ENCODE assay signal across 19 cellular contexts in the genomic region with DNA sequence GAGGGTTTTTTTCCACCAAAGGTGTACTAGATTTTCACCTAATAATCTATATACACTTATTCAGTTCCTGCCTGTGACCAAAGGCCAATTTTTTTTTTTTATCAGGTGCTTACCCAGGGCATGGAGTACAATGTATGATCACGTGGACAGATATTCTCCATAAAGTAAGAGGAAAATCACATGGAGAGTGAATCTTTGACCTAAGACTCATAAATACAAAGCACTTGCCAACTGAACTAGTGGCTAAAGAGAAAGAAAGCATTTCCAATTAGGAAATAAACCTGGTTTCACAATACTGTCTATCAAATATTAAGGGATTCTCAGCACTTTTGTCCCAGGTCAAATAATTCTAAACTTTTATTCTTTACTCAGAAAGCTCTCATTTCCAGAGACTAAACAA.
"Had no signal": no experiment of that assay in that cellular context is flagged by ENCODE, and none has a peak within 500 bp of the region (broad histone marks: within the 10 kb centered on the region; RNA-seq: fewer than 3 reads in every experiment).

No MANE protein-coding gene starts in this region.

- H3K4me3 Mint-ChIP-seq: activated CD4-positive, alpha-beta memory T cell treated with anti-CD3 and anti-CD28 coated beads for 36 hours; activated CD4-positive, alpha-beta T cell treated with anti-CD3 and anti-CD28 coated beads, Interleukin-2, amount 10 ng/mL, durations not matched to agents 7 days and 5 days; activated T-cell treated with anti-CD3 and anti-CD28 coated beads, Interleukin-2, amount 50 U/mL, for 4 hours; brain; T-helper 17 cell had no signal

- DNase-seq: activated CD4-positive, alpha-beta memory T cell treated with anti-CD3 and anti-CD28 coated beads for 36 hours; activated CD4-positive, alpha-beta T cell treated with anti-CD3 and anti-CD28 coated beads, Interleukin-2, amount 10 ng/mL, durations not matched to agents 7 days and 5 days; activated CD4-positive, CD25-positive, alpha-beta regulatory T cell; activated CD8-positive, alpha-beta memory T cell treated with anti-CD3 and anti-CD28 coated beads for 24 hours; activated effector memory CD4-positive, alpha-beta T cell treated with anti-CD3 and anti-CD28 coated beads, Interleukin-2, amount 50 U/mL, for 16 hours; activated naive CD4-positive, alpha-beta T cell treated with Interleukin-2 at 50 U/mL for 16 hours; activated T-cell treated with anti-CD3 and anti-CD28 coated beads, Interleukin-2, amount 50 U/mL, for 4 hours; amygdala; NCI-H1092; NCI-H1417; NCI-H1930; NCI-H226; NCI-H526; NCI-H774; T-helper 17 cell; T-helper 9 cell had no signal

- H3K27me3 Mint-ChIP-seq: activated CD4-positive, alpha-beta T cell treated with anti-CD3 and anti-CD28 coated beads, Interleukin-2, amount 10 ng/mL, durations not matched to agents 7 days and 5 days; brain had no signal

- H3K9me3 Mint-ChIP-seq: activated CD4-positive, alpha-beta memory T cell treated with anti-CD3 and anti-CD28 coated beads for 36 hours; activated T-cell treated with anti-CD3 and anti-CD28 coated beads, Interleukin-2, amount 50 U/mL, for 4 hours had no signal

- H3K27ac Mint-ChIP-seq: activated CD4-positive, alpha-beta memory T cell treated with anti-CD3 and anti-CD28 coated beads for 36 hours; activated CD4-positive, alpha-beta T cell treated with anti-CD3 and anti-CD28 coated beads, Interleukin-2, amount 10 ng/mL, durations not matched to agents 7 days and 5 days; activated naive CD4-positive, alpha-beta T cell treated with anti-CD3 and anti-CD28 coated beads, Interleukin-2, amount 50 U/mL, for 72 hours; T-helper 17 cell had no signal

- H3K36me3 Mint-ChIP-seq: activated CD4-positive, alpha-beta memory T cell treated with anti-CD3 and anti-CD28 coated beads for 36 hours; activated naive CD4-positive, alpha-beta T cell treated with anti-CD3 and anti-CD28 coated beads, Interleukin-2, amount 50 U/mL, for 72 hours; brain had no signal

- FAIRE-seq: astrocyte had no signal

- ATAC-seq: activated naive CD4-positive, alpha-beta T cell treated with anti-CD3 and anti-CD28 coated beads, Interleukin-2, amount 50 U/mL, for 72 hours; activated T-cell treated with anti-CD3 and anti-CD28 coated beads, Interleukin-2, amount 50 U/mL, for 4 hours; T-helper 17 cell had no signal
